10 cellular contexts compared by ENCODE assay signal in genomic region chr17:42772945-42773289, GRCh38. TPM values are rescaled to one million over a fixed set of nuclear protein-coding genes. Genes with fewer than 3 reads are reported as not detected.
DNase-seq lines count a peak whose midpoint lies in the region; ATAC-seq, FAIRE-seq and TF ChIP-seq lines count a peak whose summit lies in the region.
"Had no signal": no experiment of that assay in that cellular context is flagged by ENCODE, and none has a peak within 500 bp of the region (broad histone marks: within the 10 kb centered on the region; RNA-seq: fewer than 3 reads in every experiment).

No MANE protein-coding gene starts in this region.

- no peaks in the 10 kb centered on the region for H3K27me3 ChIP-seq in cardiac muscle cell
- no peaks in the 10 kb centered on the region for H3K27me3 ChIP-seq in GM12878 (replicated peaks in 1 of 2; ENCODE audit: control insufficient read depth in 2 of 2, insufficient read depth in 2 of 2, low read length in 1 of 2)
- no peaks in the 10 kb centered on the region for H3K27me3 ChIP-seq in lung (ENCODE audit: control insufficient read depth, insufficient read depth)

- peaks cover 19% of the 10 kb centered on the region for H3K36me3 ChIP-seq in cardiac muscle cell
- peaks cover 0 to 2% of the 10 kb centered on the region in 2 experiments; a peak in 3 of 4 replicates for H3K36me3 ChIP-seq in GM12878 (ENCODE audit: control insufficient read depth in 2 of 2, insufficient read depth in 2 of 2, low read length in 1 of 2)
- H3K36me3 ChIP-seq in lung (ENCODE audit: control insufficient read depth in 2 of 2, insufficient read depth in 2 of 2, low read length in 2 of 2), result peaks cover 0 to 3% of the 10 kb centered on the region in 2 donors
- H3K36me3 ChIP-seq in urinary bladder (ENCODE audit: insufficient read depth), result no peaks in the 10 kb centered on the region

- H4K20me1 ChIP-seq in GM12878 (ENCODE audit: control insufficient read depth, insufficient read depth), result no peaks in the 10 kb centered on the region

- H3K27ac ChIP-seq in cardiac muscle cell (peak overlapping the region; percentile 41), GM12878 (ENCODE audit: control insufficient read depth, insufficient read depth) (peak overlapping the region; percentile 86), lung (ENCODE audit: low read depth in 1 of 2, low read length in 1 of 2) (peak overlapping the region; percentile 29 to 89), urinary bladder (ENCODE audit: low read depth) (no peak overlapping the region)

- H2AFZ ChIP-seq in GM12878 (ENCODE audit: control insufficient read depth, low read depth, low read length), result peak overlapping the region; percentile 99

- RAD21 ChIA-PET in GM12878 (lab: Charles Lee; ENCODE audit: unreplicated experiment), result interaction anchor here (1.3 to 3.1 kb wide), 8 partner anchors 9 to 225 kb away, joined by 3 to 18 read pairs (median 6); partner anchors contain the start of genes BECN1, PSMC3IP and RPL27

- peak overlapping the region; percentile 97 for H3K9ac ChIP-seq in GM12878 (ENCODE audit: control insufficient read depth, insufficient read depth, low read length)

- peak overlapping the region; percentile 85 for H3K4me2 ChIP-seq in GM12878 (ENCODE audit: control insufficient read depth, insufficient read depth)

- DNase-seq in cardiac muscle cell (ENCODE audit: low read depth in 1 of 2, low spot score in 1 of 2) (no peak), cardiac septum (ENCODE audit: low spot score) (no peak), GM12878 (ENCODE audit: low read depth, low spot score) (no peak), lung (ENCODE audit: low spot score) (no peak), NCI-H524 (lab: John Stamatoyannopoulos, UW) (no peak), DMS 273 (lab: John Stamatoyannopoulos, UW; ENCODE audit: unreplicated experiment) (no peak), COLO829 (ENCODE audit: low spot score) (no peak)

- H3K4me3 ChIP-seq in cardiac muscle cell, result peak overlapping the region; percentile 69
- H3K4me3 ChIP-seq in GM12878, result peak overlapping the region; percentile 75
- H3K4me3 ChIP-seq in lung, result peak overlapping the region; percentile 93
- H3K4me3 ChIP-seq in urinary bladder (ENCODE audit: low read depth, low read length), result peak overlapping the region; percentile 74

- CTCF ChIA-PET in GM12878 (lab: Yijun Ruan, JAX), result interaction anchor here (0.9 to 3.2 kb wide), 15 partner anchors 9 to 194 kb away, joined by 3 to 38 read pairs (median 4); partner anchors contain the start of genes BECN1, CCR10, CNTD1 and COA3

- BruUV-seq in GM12878 (replicated peaks; lab: Mats Ljungman, UMichigan), result TSS peak; percentile 98

- peak; percentile 13 for ATAC-seq in GM12878
- no peak for ATAC-seq in lung (ENCODE audit: insufficient read depth, low FRiP score)

- FAIRE-seq in GM12878 (lab: Jason Lieb, UNC), result no peak
- FAIRE-seq: G401.6, islet of Langerhans had no signal

- no peak for TF ChIP-seq POLR2A in GM12878 (IDR thresholded peaks at IDR 0.05; ENCODE audit: low read depth, low read length)

- TF ChIP-seq CTCF in cardiac muscle cell (IDR thresholded peaks at IDR 0.05; ENCODE audit: low read depth, low read length) (no peak), GM12878 (IDR thresholded peaks at IDR 0.05 in 2 of 3, conservative IDR thresholded peaks at IDR 0.05 in 1 of 3; ENCODE audit: control insufficient read depth in 2 of 3, extremely low read depth in 1 of 3, insufficient read depth in 1 of 3, low read depth in 3 of 3, low read length in 3 of 3) (no peak), lung (IDR thresholded peaks at IDR 0.05; ENCODE audit: control extremely low read depth, extremely low read depth) (no peak)

- POLR2A ChIA-PET in GM12878 (lab: Charles Lee), result interaction anchor here (0.9 to 2.3 kb wide), 7 partner anchors 9 to 225 kb away, joined by 3 to 11 read pairs (median 5); partner anchors contain the start of genes BECN1 and RPL27

- TF ChIP-seq EP300 in GM12878 (IDR thresholded peaks at IDR 0.05; ENCODE audit: borderline replicate concordance in 1 of 2, control insufficient read depth in 1 of 2, low read depth in 2 of 2, low read length in 2 of 2), result no peak

- WGBS in GM12878 (ENCODE audit: insufficient coverage, insufficient replicate concordance, low lambda C conversion rate, missing lambda C conversion rate), result 0% methylated on average over 3 of the region's 3 CpGs
- 0 to 2% methylated on average over 3 of the region's 3 CpGs for WGBS in lung, 2 donors
- WGBS in urinary bladder, result 4% methylated on average over 3 of the region's 3 CpGs

- no peak for TF ChIP-seq RAD21 in GM12878 (IDR thresholded peaks at IDR 0.05; ENCODE audit: insufficient read depth, low read depth, low read length)

- SMC1A ChIA-PET in GM12878 (lab: Charles Lee; ENCODE audit: uncharacterized antibody, unreplicated experiment), result interaction anchor here (0.8 to 3.1 kb wide), 11 partner anchors 9 to 237 kb away, joined by 3 to 20 read pairs (median 3); partner anchors contain the start of genes NAGLU, PSMC3IP and RAMP2

- H3K9me3 ChIP-seq in cardiac muscle cell (ENCODE audit: low read depth) (no peaks in the 10 kb centered on the region), GM12878 (replicated peaks; ENCODE audit: control insufficient read depth, insufficient read depth, low read length) (no peaks in the 10 kb centered on the region), lung (ENCODE audit: control insufficient read depth in 2 of 2, insufficient read depth in 1 of 2, low read length in 1 of 2) (no peaks in the 10 kb centered on the region)

- H3K4me1 ChIP-seq in cardiac muscle cell (ENCODE audit: low read depth) (peaks cover 8% of the 10 kb centered on the region), GM12878 (ENCODE audit: control insufficient read depth, insufficient read depth, low read length) (peaks cover 26% of the 10 kb centered on the region), lung (ENCODE audit: control insufficient read depth in 2 of 2, insufficient read depth in 2 of 2, low read length in 2 of 2) (peaks cover 0 to 4% of the 10 kb centered on the region in 2 donors), urinary bladder (ENCODE audit: insufficient read depth) (no peaks in the 10 kb centered on the region)

- peaks cover 9% of the 10 kb centered on the region for H3K79me2 ChIP-seq in GM12878 (ENCODE audit: control insufficient read depth, insufficient read depth, low read length)

- in situ Hi-C loops in GM12878 (cut with MboI), result no loop called here

- intact Hi-C loops in cardiac septum (cut with DNase I) (no loop called here), GM12878 (cut with micrococcal nuclease; ENCODE audit: unreplicated experiment) (no loop called here)

RNA-seq across cellular contexts. Expression of gene VPS25, which starts 0.3 kb away (rescaled TPM):
- total RNA-seq in cardiac muscle cell, result 101 and 129 TPM in 2 replicates
- polyA plus RNA-seq in cardiac muscle cell, result 133 and 136 TPM in 2 replicates
- 32.3 TPM for total RNA-seq in cardiac septum
- 46.9 and 53.7 TPM in 2 replicates for total RNA-seq in GM12878 (2013; cell fraction: nucleolus; rRNA removed)
- total RNA-seq in GM12878 (2014; rRNA removed), result 112 and 117 TPM in 2 replicates
- total RNA-seq in GM12878 (2014; rRNA removed; fragmentation: Illumina TruSeq; extraction: Trizol), result 100 and 111 TPM in 2 replicates
- total RNA-seq in GM12878 (2021), result 92.7 TPM in 2 replicates
- polyA plus RNA-seq in GM12878 (2011; ENCODE audit: low read depth), result 53.9 TPM
- polyA plus RNA-seq in GM12878 (2011; rRNA removed), result 122 and 175 TPM in 2 replicates
- 157 and 207 TPM in 2 replicates for polyA plus RNA-seq in GM12878 (2011; cell fraction: cytosol; rRNA removed)
- 107 and 130 TPM in 2 replicates for polyA plus RNA-seq in GM12878 (2011; cell fraction: nucleus; rRNA removed)
- 67.0 and 69.4 TPM in 2 replicates for polyA plus RNA-seq in GM12878 (2012)
- 113 and 153 TPM in 2 replicates for polyA plus RNA-seq in GM12878 (2014; fragmentation: Illumina TruSeq; extraction: Trizol)
- 100 to 1,000 TPM; 131 to 185 TPM for polyA plus RNA-seq in GM12878 (2014; fragmentation: Nextera tagmentation; extraction: Ambion mirVana)
- polyA plus RNA-seq in GM12878 (2014; rRNA removed), result 113 and 118 TPM in 2 replicates
- polyA plus RNA-seq in GM12878 (2016; fragmentation: Nextera tagmentation; extraction: Ambion mirVana), result 100 to 1,000 TPM; 141 to 161 TPM
- 71.6 and 103 TPM in 2 replicates for polyA minus RNA-seq in GM12878 (2011; rRNA and poly(A)+ RNA removed)
- polyA minus RNA-seq in GM12878 (2011; cell fraction: cytosol; rRNA and poly(A)+ RNA removed), result 30.9 and 31.1 TPM in 2 replicates
- 38.4 and 61.4 TPM in 2 replicates for polyA minus RNA-seq in GM12878 (2011; cell fraction: nucleus; rRNA and poly(A)+ RNA removed)
- 10 to 100 TPM; 42.4 to 64.8 TPM for total RNA-seq in lung
- polyA plus RNA-seq in lung, result 10 to 100 TPM; 45.1 to 93.7 TPM
- 32.6 TPM for total RNA-seq in urinary bladder
- 71.6 TPM for polyA plus RNA-seq in urinary bladder

RNA-seq across cellular contexts. Expression of gene WNK4, which starts 7.5 kb away (rescaled TPM):
- total RNA-seq in cardiac muscle cell (0.04 and 1.6 TPM in 2 replicates), cardiac septum (not detected), GM12878 (2014; rRNA removed) (0.06 and 0.11 TPM in 2 replicates), GM12878 (2014; rRNA removed; fragmentation: Illumina TruSeq; extraction: Trizol) (not detected in 2 replicates), GM12878 (2021) (0.18 and 0.27 TPM in 2 replicates), lung (under 1 TPM; 0.40 to 0.77 TPM), urinary bladder (0.26 TPM)
- polyA plus RNA-seq in cardiac muscle cell (0.67 and 0.71 TPM in 2 replicates), GM12878 (2011; rRNA removed) (0.27 and 0.29 TPM in 2 replicates), GM12878 (2014; fragmentation: Illumina TruSeq; extraction: Trizol) (not detected in 2 replicates), GM12878 (2014; fragmentation: Nextera tagmentation; extraction: Ambion mirVana) (not detected), GM12878 (2014; rRNA removed) (0.13 and 0.88 TPM in 2 replicates), GM12878 (2016; fragmentation: Nextera tagmentation; extraction: Ambion mirVana) (under 1 TPM in 1 of 2 experiments, not detected in 1; 0.07 TPM), lung (under 1 TPM; 0.09 to 0.49 TPM), urinary bladder (0.23 TPM)
- total RNA-seq in GM12878 (2013; cell fraction: nucleolus; rRNA removed), result 1.9 and 2.7 TPM in 2 replicates
- polyA plus RNA-seq in GM12878 (2011; ENCODE audit: low read depth), result not detected
- 0.19 and 0.32 TPM in 2 replicates for polyA plus RNA-seq in GM12878 (2011; cell fraction: cytosol; rRNA removed)
- polyA plus RNA-seq in GM12878 (2011; cell fraction: nucleus; rRNA removed), result 2.8 and 4.5 TPM in 2 replicates
- 0.11 and 0.13 TPM in 2 replicates for polyA plus RNA-seq in GM12878 (2012)
- polyA minus RNA-seq in GM12878 (2011; rRNA and poly(A)+ RNA removed), result 0.29 and 1.1 TPM in 2 replicates
- polyA minus RNA-seq in GM12878 (2011; cell fraction: cytosol; rRNA and poly(A)+ RNA removed), result 0.21 TPM in 1 of 2 replicates, not detected in the other
- 1.6 and 3.3 TPM in 2 replicates for polyA minus RNA-seq in GM12878 (2011; cell fraction: nucleus; rRNA and poly(A)+ RNA removed)

RNA-seq across cellular contexts. Expression of gene RAMP2, which starts 11.9 kb away (rescaled TPM):
- total RNA-seq in cardiac muscle cell (16.2 and 16.5 TPM in 2 replicates), cardiac septum (45.8 TPM), GM12878 (2014; rRNA removed) (not detected in 2 replicates), GM12878 (2014; rRNA removed; fragmentation: Illumina TruSeq; extraction: Trizol) (not detected in 2 replicates), GM12878 (2021) (0.43 TPM in 1 of 2 replicates, not detected in the other), lung (10 to 100 TPM; 55.0 to 66.6 TPM), urinary bladder (16.0 TPM)
- polyA plus RNA-seq in cardiac muscle cell (20.6 and 28.0 TPM in 2 replicates), GM12878 (2011; rRNA removed) (0.14 TPM in 1 of 2 replicates, not detected in the other), GM12878 (2014; fragmentation: Illumina TruSeq; extraction: Trizol) (0.22 and 0.98 TPM in 2 replicates), GM12878 (2014; fragmentation: Nextera tagmentation; extraction: Ambion mirVana) (under 1 TPM; 0.20 to 0.21 TPM), GM12878 (2014; rRNA removed) (0.32 and 0.37 TPM in 2 replicates), GM12878 (2016; fragmentation: Nextera tagmentation; extraction: Ambion mirVana) (under 1 TPM in 1 of 2 experiments, not detected in 1; 0.21 TPM), lung (100 to 1,000 TPM in 1 of 2 donors, 10 to 100 TPM in 1; 43.8 to 101 TPM), urinary bladder (51.9 TPM)
- not detected in 2 replicates for total RNA-seq in GM12878 (2013; cell fraction: nucleolus; rRNA removed)
- polyA plus RNA-seq in GM12878 (2011; ENCODE audit: low read depth), result not detected
- 0.35 and 0.48 TPM in 2 replicates for polyA plus RNA-seq in GM12878 (2011; cell fraction: cytosol; rRNA removed)
- polyA plus RNA-seq in GM12878 (2011; cell fraction: nucleus; rRNA removed), result 0.22 TPM in 1 of 2 replicates, not detected in the other
- 0.36 and 0.93 TPM in 2 replicates for polyA plus RNA-seq in GM12878 (2012)
- 0.62 and 0.66 TPM in 2 replicates for polyA minus RNA-seq in GM12878 (2011; rRNA and poly(A)+ RNA removed)
- not detected in 2 replicates for polyA minus RNA-seq in GM12878 (2011; cell fraction: cytosol; rRNA and poly(A)+ RNA removed)
- not detected in 2 replicates for polyA minus RNA-seq in GM12878 (2011; cell fraction: nucleus; rRNA and poly(A)+ RNA removed)

RNA-seq across cellular contexts. Expression of gene COA3, which starts 25.6 kb away (rescaled TPM):
- 84.1 and 113 TPM in 2 replicates for total RNA-seq in cardiac muscle cell
- polyA plus RNA-seq in cardiac muscle cell, result 228 and 275 TPM in 2 replicates
- 61.4 TPM for total RNA-seq in cardiac septum
- total RNA-seq in GM12878 (2013; cell fraction: nucleolus; rRNA removed), result 16.2 and 16.6 TPM in 2 replicates
- total RNA-seq in GM12878 (2014; rRNA removed), result 67.1 and 69.8 TPM in 2 replicates
- 44.3 and 46.7 TPM in 2 replicates for total RNA-seq in GM12878 (2014; rRNA removed; fragmentation: Illumina TruSeq; extraction: Trizol)
- 44.0 and 45.2 TPM in 2 replicates for total RNA-seq in GM12878 (2021)
- 57.2 TPM for polyA plus RNA-seq in GM12878 (2011; ENCODE audit: low read depth)
- polyA plus RNA-seq in GM12878 (2011; rRNA removed), result 52.4 and 61.6 TPM in 2 replicates
- 84.3 and 87.9 TPM in 2 replicates for polyA plus RNA-seq in GM12878 (2011; cell fraction: cytosol; rRNA removed)
- polyA plus RNA-seq in GM12878 (2011; cell fraction: nucleus; rRNA removed), result 29.6 and 35.0 TPM in 2 replicates
- polyA plus RNA-seq in GM12878 (2012), result 42.6 and 44.0 TPM in 2 replicates
- 50.1 and 55.1 TPM in 2 replicates for polyA plus RNA-seq in GM12878 (2014; fragmentation: Illumina TruSeq; extraction: Trizol)
- 100 to 1,000 TPM in 1 of 2 experiments, 10 to 100 TPM in 1; 86.5 to 123 TPM for polyA plus RNA-seq in GM12878 (2014; fragmentation: Nextera tagmentation; extraction: Ambion mirVana)
- 62.1 and 62.4 TPM in 2 replicates for polyA plus RNA-seq in GM12878 (2014; rRNA removed)
- polyA plus RNA-seq in GM12878 (2016; fragmentation: Nextera tagmentation; extraction: Ambion mirVana), result 100 to 1,000 TPM; 154 to 161 TPM
- polyA minus RNA-seq in GM12878 (2011; rRNA and poly(A)+ RNA removed), result 28.1 and 42.8 TPM in 2 replicates
- 10.4 and 13.1 TPM in 2 replicates for polyA minus RNA-seq in GM12878 (2011; cell fraction: cytosol; rRNA and poly(A)+ RNA removed)
- 17.3 and 17.4 TPM in 2 replicates for polyA minus RNA-seq in GM12878 (2011; cell fraction: nucleus; rRNA and poly(A)+ RNA removed)
- 10 to 100 TPM; 55.7 to 69.2 TPM for total RNA-seq in lung
- 100 to 1,000 TPM in 1 of 2 donors, 10 to 100 TPM in 1; 84.1 to 142 TPM for polyA plus RNA-seq in lung
- total RNA-seq in urinary bladder, result 57.5 TPM
- polyA plus RNA-seq in urinary bladder, result 89.9 TPM

RNA-seq across cellular contexts. Expression of gene CNTD1, which starts 25.7 kb away (rescaled TPM):
- total RNA-seq in cardiac muscle cell (0.27 TPM in 1 of 2 replicates, not detected in the other), cardiac septum (not detected), GM12878 (2014; rRNA removed) (0.06 and 0.11 TPM in 2 replicates), GM12878 (2014; rRNA removed; fragmentation: Illumina TruSeq; extraction: Trizol) (not detected in 2 replicates), GM12878 (2021) (not detected in 2 replicates), lung (1 to 10 TPM in 1 of 2 donors, under 1 TPM in 1; 0.92 to 1.6 TPM), urinary bladder (0.37 TPM)
- polyA plus RNA-seq in cardiac muscle cell (2.5 and 3.9 TPM in 2 replicates), GM12878 (2011; rRNA removed) (0.11 and 0.19 TPM in 2 replicates), GM12878 (2014; fragmentation: Illumina TruSeq; extraction: Trizol) (not detected in 2 replicates), GM12878 (2014; fragmentation: Nextera tagmentation; extraction: Ambion mirVana) (1 to 10 TPM in 1 of 2 experiments, under 1 TPM in 1; 0.80 to 1.4 TPM), GM12878 (2014; rRNA removed) (not detected in 2 replicates), GM12878 (2016; fragmentation: Nextera tagmentation; extraction: Ambion mirVana) (1 to 10 TPM; 1.4 to 1.5 TPM), lung (under 1 TPM; 0.61 to 0.64 TPM), urinary bladder (0.71 TPM)
- not detected in 2 replicates for total RNA-seq in GM12878 (2013; cell fraction: nucleolus; rRNA removed)
- polyA plus RNA-seq in GM12878 (2011; ENCODE audit: low read depth), result 1.3 TPM
- not detected in 2 replicates for polyA plus RNA-seq in GM12878 (2011; cell fraction: cytosol; rRNA removed)
- polyA plus RNA-seq in GM12878 (2011; cell fraction: nucleus; rRNA removed), result not detected in 2 replicates
- polyA plus RNA-seq in GM12878 (2012), result 1.4 TPM in 2 replicates
- polyA minus RNA-seq in GM12878 (2011; rRNA and poly(A)+ RNA removed), result not detected in 2 replicates
- not detected in 2 replicates for polyA minus RNA-seq in GM12878 (2011; cell fraction: cytosol; rRNA and poly(A)+ RNA removed)
- polyA minus RNA-seq in GM12878 (2011; cell fraction: nucleus; rRNA and poly(A)+ RNA removed), result not detected in 2 replicates

Comparison
In these comparisons a context has a peak if more than half of its experiments do, and no peak if none do; other contexts are left out.
1. RNA of gene RAMP2, which starts 11.9 kb away (total RNA-seq): 55.0 to 66.6 TPM in lung, 45.8 TPM in cardiac septum (single experiment), 16.2 to 16.5 TPM in cardiac muscle cell and 16.0 TPM in urinary bladder (single experiment); 0.43 TPM in GM12878; every median in the first group is over 10 times any median in the second.
2. Peak in every context shown above with its lines, with median percentiles within 50 percentile points of each other: H3K4me3 ChIP-seq.